24 cellular contexts compared by ENCODE assay signal in the genomic region with DNA sequence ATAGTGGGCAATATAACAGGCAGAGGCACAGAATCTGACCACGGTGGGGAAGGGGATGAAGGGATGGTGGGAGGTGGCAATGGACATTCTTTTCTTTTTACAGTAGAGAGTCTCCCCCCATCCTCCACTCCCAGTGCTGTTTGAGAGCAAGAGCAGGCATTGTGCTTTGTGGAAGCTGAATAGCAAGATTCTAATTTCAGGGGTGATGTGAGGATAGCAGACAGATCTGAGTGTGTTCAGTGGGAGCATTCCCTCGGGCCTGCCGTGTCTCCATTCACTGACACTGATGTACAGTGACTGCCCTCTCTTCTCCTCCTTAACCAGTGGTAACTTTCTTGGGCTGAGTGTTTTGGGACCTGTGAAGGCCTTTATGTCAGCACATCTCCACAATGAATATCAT.
"Had no signal": no experiment of that assay in that cellular context is flagged by ENCODE, and none has a peak within 500 bp of the region (broad histone marks: within the 10 kb centered on the region; RNA-seq: fewer than 3 reads in every experiment).

No MANE protein-coding gene starts in this region.

- H3K4me1 Mint-ChIP-seq: activated B cell treated with CpG ODN at 0.5 μM for 24 hours; activated naive CD4-positive, alpha-beta T cell treated with anti-CD3 and anti-CD28 coated beads, Interleukin-2, amount 50 U/mL, for 24 hours; activated naive CD8-positive, alpha-beta T cell treated with anti-CD3 and anti-CD28 coated beads, Interleukin-2, amount 50 U/mL, for 24 hours; central memory CD8-positive, alpha-beta T cell; immature natural killer cell; memory B cell; natural killer cell; T-cell had no signal

- H3K27me3 ChIP-seq: gastrocnemius medialis, testis, transverse colon had no signal

- H3K4me3 ChIP-seq: breast epithelium, gastrocnemius medialis, heart left ventricle, psoas muscle, testis, transverse colon had no signal

- H3K4me3 Mint-ChIP-seq: activated B cell treated with CpG ODN at 0.5 μM for 24 hours; activated CD8-positive, alpha-beta T cell treated with anti-CD3 and anti-CD28 coated beads for 36 hours; activated naive CD4-positive, alpha-beta T cell treated with anti-CD3 and anti-CD28 coated beads, Interleukin-2, amount 50 U/mL, for 24 hours; activated naive CD8-positive, alpha-beta T cell treated with anti-CD3 and anti-CD28 coated beads, Interleukin-2, amount 50 U/mL, for 24 hours; activated T-cell treated with anti-CD3 and anti-CD28 coated beads, Interleukin-2, amount 50 U/mL, for 4 hours; central memory CD8-positive, alpha-beta T cell; immature natural killer cell; memory B cell; natural killer cell; T-cell had no signal

- H3K36me3 Mint-ChIP-seq: activated naive CD4-positive, alpha-beta T cell treated with anti-CD3 and anti-CD28 coated beads, Interleukin-2, amount 50 U/mL, for 24 hours; immature natural killer cell; memory B cell; natural killer cell; T-cell had no signal

- ATAC-seq: activated CD8-positive, alpha-beta T cell treated with anti-CD3 and anti-CD28 coated beads for 36 hours; activated naive CD8-positive, alpha-beta T cell treated with anti-CD3 and anti-CD28 coated beads, Interleukin-2, amount 50 U/mL, for 24 hours; activated T-cell treated with anti-CD3 and anti-CD28 coated beads, Interleukin-2, amount 50 U/mL, for 4 hours; gastrocnemius medialis; heart left ventricle; natural killer cell; psoas muscle; right cardiac atrium; T-cell had no signal

- H3K36me3 ChIP-seq: breast epithelium, gastrocnemius medialis, heart left ventricle, transverse colon had no signal

- H3K27me3 Mint-ChIP-seq: activated B cell treated with CpG ODN at 0.5 μM for 24 hours; activated naive CD8-positive, alpha-beta T cell treated with anti-CD3 and anti-CD28 coated beads, Interleukin-2, amount 50 U/mL, for 24 hours; central memory CD8-positive, alpha-beta T cell; memory B cell; T-cell had no signal

- H3K9me3 ChIP-seq: breast epithelium, gastrocnemius medialis, heart left ventricle, psoas muscle, testis, transverse colon had no signal

- DNase-seq: activated B cell treated with CpG ODN at 0.5 μM for 24 hours; activated CD4-positive, alpha-beta T cell treated with anti-CD3 and anti-CD28 coated beads, Interleukin-2, amount 50 U/mL, for 1 hour; activated CD8-positive, alpha-beta T cell treated with anti-CD3 and anti-CD28 coated beads for 36 hours; activated naive CD8-positive, alpha-beta T cell treated with anti-CD3 and anti-CD28 coated beads, Interleukin-2, amount 50 U/mL, for 24 hours; activated T-cell treated with anti-CD3 and anti-CD28 coated beads, Interleukin-2, amount 50 U/mL, for 4 hours; effector CD8-positive, alpha-beta T cell; gastrocnemius medialis; heart left ventricle; immature natural killer cell; kidney; natural killer cell; psoas muscle; right cardiac atrium; stimulated activated CD4-positive, alpha-beta T cell treated with anti-CD3 and anti-CD28 coated beads, Interleukin-15, amount 100 ng/mL, for 24 hours; stimulated activated CD4-positive, alpha-beta T cell treated with anti-CD3 and anti-CD28 coated beads, Interleukin-2, amount 100 ng/mL, for 24 hours; stimulated activated naive CD4-positive, alpha-beta T cell; T-cell; testis; transverse colon had no signal

- H3K9me3 Mint-ChIP-seq: activated CD8-positive, alpha-beta T cell treated with anti-CD3 and anti-CD28 coated beads for 36 hours; activated naive CD4-positive, alpha-beta T cell treated with anti-CD3 and anti-CD28 coated beads, Interleukin-2, amount 50 U/mL, for 24 hours; activated naive CD8-positive, alpha-beta T cell treated with anti-CD3 and anti-CD28 coated beads, Interleukin-2, amount 50 U/mL, for 24 hours; activated T-cell treated with anti-CD3 and anti-CD28 coated beads, Interleukin-2, amount 50 U/mL, for 4 hours; activated T-helper 2 cell treated with anti-CD3 and anti-CD28 coated beads, Interferon-gamma antibody, Interleukin-2, Interleukin-4, amounts not matched to agents 10 μg/mL and 5 μg/mL and 100 μg/mL, durations not matched to agents 14 hours and 24 hours and 36 hours; central memory CD8-positive, alpha-beta T cell; memory B cell; natural killer cell; T-cell had no signal

- H3K27ac Mint-ChIP-seq: activated B cell treated with CpG ODN at 0.5 μM for 24 hours; activated CD8-positive, alpha-beta T cell treated with anti-CD3 and anti-CD28 coated beads for 36 hours; activated naive CD4-positive, alpha-beta T cell treated with anti-CD3 and anti-CD28 coated beads, Interleukin-2, amount 50 U/mL, for 24 hours; activated naive CD8-positive, alpha-beta T cell treated with anti-CD3 and anti-CD28 coated beads, Interleukin-2, amount 50 U/mL, for 24 hours; activated T-helper 2 cell treated with anti-CD3 and anti-CD28 coated beads, Interferon-gamma antibody, Interleukin-2, Interleukin-4, amounts not matched to agents 10 μg/mL and 5 μg/mL and 100 μg/mL, durations not matched to agents 14 hours and 24 hours and 36 hours; immature natural killer cell; memory B cell; natural killer cell; T-cell had no signal
